ENCODE assay signal across 11 cellular contexts in genomic region chr11:102577182-102577581, GRCh38. TPM values are rescaled to one million over a fixed set of nuclear protein-coding genes. Genes with fewer than 3 reads are reported as not detected.
DNase-seq lines count a peak whose midpoint lies in the region; ATAC-seq and TF ChIP-seq lines count a peak whose summit lies in the region.
"Had no signal": no experiment of that assay in that cellular context is flagged by ENCODE, and none has a peak within 500 bp of the region (broad histone marks: within the 10 kb centered on the region; RNA-seq: fewer than 3 reads in every experiment).

No MANE protein-coding gene starts in this region.

- H3K4me1 ChIP-seq in thyroid gland = no peaks in the 10 kb centered on the region
- H3K4me1 ChIP-seq: right lobe of liver, testis had no signal

- no peak overlapping the region for H3K4me3 ChIP-seq in thyroid gland (replicated peaks in 1 of 3)
- H3K4me3 ChIP-seq: right lobe of liver, testis had no signal

- H3K36me3 Mint-ChIP-seq in activated naive CD8-positive, alpha-beta T cell treated with anti-CD3 and anti-CD28 coated beads, Interleukin-2, amount 50 U/mL, for 24 hours (ENCODE audit: low read depth) = no peaks in the 10 kb centered on the region

- DNase-seq in AG20443 (ENCODE audit: low spot score) (peak; percentile 40), UCSD-AML1 (lab: John Stamatoyannopoulos, UW; ENCODE audit: unreplicated experiment) (no peak), NCI-H2227 (lab: John Stamatoyannopoulos, UW; ENCODE audit: unreplicated experiment) (no peak), thyroid gland (no peak)
- DNase-seq in activated naive CD8-positive, alpha-beta T cell treated with anti-CD3 and anti-CD28 coated beads, Interleukin-2, amount 50 U/mL, for 24 hours = no peak
- DNase-seq: MM.1S, right lobe of liver, testis had no signal

- no peak for TF ChIP-seq CTCF in thyroid gland (IDR thresholded peaks at IDR 0.05)

- no peak overlapping the region for H3K4me3 Mint-ChIP-seq in activated naive CD8-positive, alpha-beta T cell treated with anti-CD3 and anti-CD28 coated beads, Interleukin-2, amount 50 U/mL, for 24 hours

- ATAC-seq in GM18909 (IDR thresholded peaks at IDR 0.05; ENCODE audit: poor library complexity, unreplicated experiment) (peak; percentile 74), HG03460 (IDR thresholded peaks at IDR 0.05; ENCODE audit: unreplicated experiment) (peak; percentile 52), HG03025 (IDR thresholded peaks at IDR 0.05; ENCODE audit: low FRiP score, unreplicated experiment) (no peak)
- peak; percentile 58 for ATAC-seq in activated naive CD8-positive, alpha-beta T cell treated with anti-CD3 and anti-CD28 coated beads, Interleukin-2, amount 50 U/mL, for 24 hours

- H3K27ac Mint-ChIP-seq in activated naive CD8-positive, alpha-beta T cell treated with anti-CD3 and anti-CD28 coated beads, Interleukin-2, amount 50 U/mL, for 24 hours = no peak overlapping the region

- intact Hi-C loops in thyroid gland (cut with DNase I) = no loop called here

- H3K27ac ChIP-seq in thyroid gland = no peak overlapping the region
- H3K27ac ChIP-seq: right lobe of liver, testis had no signal

- peaks cover 35% of the 10 kb centered on the region for H3K4me1 Mint-ChIP-seq in activated naive CD8-positive, alpha-beta T cell treated with anti-CD3 and anti-CD28 coated beads, Interleukin-2, amount 50 U/mL, for 24 hours

- no peaks in the 10 kb centered on the region for H3K27me3 ChIP-seq in thyroid gland
- H3K27me3 ChIP-seq: right lobe of liver, testis had no signal

- no peaks in the 10 kb centered on the region for H3K36me3 ChIP-seq in thyroid gland
- H3K36me3 ChIP-seq: right lobe of liver had no signal

- TF ChIP-seq POLR2A in thyroid gland (IDR thresholded peaks at IDR 0.05) = no peak

- H3K27me3 Mint-ChIP-seq in activated naive CD8-positive, alpha-beta T cell treated with anti-CD3 and anti-CD28 coated beads, Interleukin-2, amount 50 U/mL, for 24 hours = no peaks in the 10 kb centered on the region

- H3K9me3 Mint-ChIP-seq in activated naive CD8-positive, alpha-beta T cell treated with anti-CD3 and anti-CD28 coated beads, Interleukin-2, amount 50 U/mL, for 24 hours = peaks cover 12% of the 10 kb centered on the region

- no peaks in the 10 kb centered on the region for H3K9me3 ChIP-seq in thyroid gland
- H3K9me3 ChIP-seq: right lobe of liver, testis had no signal

RNA-seq across cellular contexts. Expression of gene MMP7, which starts 46.6 kb away (rescaled TPM):
- total RNA-seq in thyroid gland = 1 to 10 TPM in 1 of 4 donors, not detected in 3; 1.2 TPM

RNA-seq across cellular contexts. Expression of gene MMP20, which starts 48.0 kb away (rescaled TPM):
- total RNA-seq in thyroid gland = not detected
- total RNA-seq: right lobe of liver had no signal
